21 cellular contexts compared by ENCODE assay signal in the genomic region with DNA sequence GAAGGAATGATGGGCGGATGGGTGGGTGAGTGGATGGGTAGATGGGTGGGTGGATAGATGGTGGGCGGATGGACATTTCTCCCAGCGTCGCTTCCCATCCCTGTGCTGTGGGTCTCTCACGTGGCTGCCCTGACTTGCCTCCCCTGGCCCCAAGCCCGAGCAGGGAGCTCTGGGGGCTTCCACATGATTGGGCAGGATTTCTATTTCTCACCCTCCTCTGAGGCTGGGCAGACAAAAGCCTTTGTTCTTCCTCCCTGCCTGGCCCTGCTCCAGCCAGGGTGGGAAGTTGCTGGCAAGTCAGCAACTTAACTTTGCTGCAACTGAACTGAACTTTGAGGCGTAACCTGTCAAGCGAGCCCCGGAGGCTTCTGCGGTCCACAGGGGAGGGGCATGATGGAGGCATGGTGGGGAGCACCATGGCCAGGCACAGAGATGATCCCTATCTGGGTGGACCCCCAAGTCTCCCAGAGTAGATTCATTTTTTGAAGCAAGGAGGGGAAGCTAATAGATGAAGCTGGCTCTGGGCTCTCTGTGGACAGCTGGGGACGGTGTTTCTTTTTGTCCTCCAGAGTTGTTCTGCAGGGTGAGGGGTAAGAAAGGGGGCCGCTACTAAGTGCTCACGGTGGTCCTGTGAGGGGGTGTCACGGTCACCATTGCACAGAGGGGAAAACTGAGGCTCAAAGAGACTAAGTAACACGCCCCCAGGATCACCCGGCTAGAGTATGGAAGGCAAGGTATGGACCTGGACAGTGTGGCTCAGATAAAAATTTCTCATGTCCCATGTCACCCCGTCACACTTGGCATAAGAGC.
DNase-seq lines count a peak whose midpoint lies in the region; ATAC-seq and TF ChIP-seq lines count a peak whose summit lies in the region.
"Had no signal": no experiment of that assay in that cellular context is flagged by ENCODE, and none has a peak within 500 bp of the region (broad histone marks: within the 10 kb centered on the region; RNA-seq: fewer than 3 reads in every experiment).

No MANE protein-coding gene starts in this region.

- H3K4me1 Mint-ChIP-seq in WTC11: peaks cover 11% of the 10 kb centered on the region

- no peak overlapping the region for H3K4me3 Mint-ChIP-seq in WTC11
- H3K4me3 Mint-ChIP-seq: activated T-cell treated with anti-CD3 and anti-CD28 coated beads, Interleukin-2, amount 50 U/mL, for 24 hours; IgD-negative memory B cell; neural crest cell had no signal

- POLR2A ChIA-PET in WTC11 (lab: Charles Lee): no interaction called here
- POLR2A ChIA-PET in HEK293T (lab: Yijun Ruan, JAX): no interaction called here

- no peaks in the 10 kb centered on the region; the same call in 1 of the 2 replicates for H3K9me3 Mint-ChIP-seq in WTC11
- H3K9me3 Mint-ChIP-seq: neural crest cell had no signal

- DNase-seq in GDM1 (lab: John Stamatoyannopoulos, UW) (peak; percentile 21), WTC11 (ENCODE audit: low spot score) (no peak), kidney glomerular epithelial cell (lab: John Stamatoyannopoulos, UW) (peak; percentile 27), retinal pigment epithelial cell (ENCODE audit: low read depth) (peak; percentile 88), occipital lobe (lab: John Stamatoyannopoulos, UW) (no peak), MV-4-11 (lab: John Stamatoyannopoulos, UW) (no peak), HEK293T (ENCODE audit: extremely low spot score) (no peak)
- DNase-seq: activated CD4-positive, alpha-beta T cell treated with anti-CD3 and anti-CD28 coated beads, Interleukin-2, amount 50 U/mL, for 4 hours; activated T-cell treated with anti-CD3 and anti-CD28 coated beads, Interleukin-2, amount 50 U/mL, for 24 hours; caudate nucleus; effector CD4-positive, alpha-beta T cell; mesendoderm; NCI-H82; Peyer's patch; stimulated activated CD4-positive, alpha-beta T cell treated with anti-CD3 and anti-CD28 coated beads, Interleukin-2, amount 100 ng/mL, for 48 hours; SW 1271 had no signal

- no peak for ATAC-seq in WTC11
- no peak for ATAC-seq in GM21619 (IDR thresholded peaks at IDR 0.05; ENCODE audit: unreplicated experiment)
- ATAC-seq: activated naive CD4-positive, alpha-beta T cell treated with anti-CD3 and anti-CD28 coated beads, Interleukin-2, amount 50 U/mL, for 72 hours; sciatic nerve had no signal

- CTCF ChIA-PET in WTC11 (lab: Charles Lee): interaction anchor here (0.5 kb wide), 1 partner anchor 463 kb away, joined by 4 read pairs; no protein-coding TSS in a partner anchor
- CTCF ChIA-PET in HEK293T (lab: Yijun Ruan, JAX): no interaction called here

- no peaks in the 10 kb centered on the region for H3K36me3 Mint-ChIP-seq in WTC11
- H3K36me3 Mint-ChIP-seq: activated naive CD4-positive, alpha-beta T cell treated with anti-CD3 and anti-CD28 coated beads, Interleukin-2, amount 50 U/mL, for 72 hours; IgD-negative memory B cell had no signal

- H3K4me3 ChIP-seq in retinal pigment epithelial cell (ENCODE audit: low read length): no peak overlapping the region
- H3K4me3 ChIP-seq: Peyer's patch had no signal

- no peak overlapping the region for H3K27ac Mint-ChIP-seq in WTC11
- H3K27ac Mint-ChIP-seq: activated naive CD4-positive, alpha-beta T cell treated with anti-CD3 and anti-CD28 coated beads, Interleukin-2, amount 50 U/mL, for 72 hours; activated T-cell treated with anti-CD3 and anti-CD28 coated beads, Interleukin-2, amount 50 U/mL, for 24 hours had no signal

- no peak for TF ChIP-seq CTCF in WTC11 (IDR thresholded peaks at IDR 0.05)
- TF ChIP-seq CTCF in retinal pigment epithelial cell (conservative IDR thresholded peaks at IDR 0.05; ENCODE audit: low read depth, low read length): no peak

- H3K27me3 Mint-ChIP-seq in WTC11 (ENCODE audit: low read depth): no peaks in the 10 kb centered on the region

TF ChIP-seq in WTC11, 78 proteins besides CTCF, POLR2A, EP300 and RAD21:
- TF ChIP-seq, protein P1, sequence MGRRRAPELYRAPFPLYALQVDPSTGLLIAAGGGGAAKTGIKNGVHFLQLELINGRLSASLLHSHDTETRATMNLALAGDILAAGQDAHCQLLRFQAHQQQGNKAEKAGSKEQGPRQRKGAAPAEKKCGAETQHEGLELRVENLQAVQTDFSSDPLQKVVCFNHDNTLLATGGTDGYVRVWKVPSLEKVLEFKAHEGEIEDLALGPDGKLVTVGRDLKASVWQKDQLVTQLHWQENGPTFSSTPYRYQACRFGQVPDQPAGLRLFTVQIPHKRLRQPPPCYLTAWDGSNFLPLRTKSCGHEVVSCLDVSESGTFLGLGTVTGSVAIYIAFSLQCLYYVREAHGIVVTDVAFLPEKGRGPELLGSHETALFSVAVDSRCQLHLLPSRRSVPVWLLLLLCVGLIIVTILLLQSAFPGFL (CRISPR knock-in tag; IDR thresholded peaks at IDR 0.05; ENCODE audit: borderline replicate concordance): no peak
- TF ChIP-seq GABPB1 (CRISPR knock-in tag; IDR thresholded peaks at IDR 0.05): 0 out of 2 replicates have a peak, but pooled peaks have one; percentile 10

TF ChIP-seq in HEK293T, 16 proteins besides CTCF, POLR2A, EP300 and RAD21:
- TF ChIP-seq SUZ12 (IDR thresholded peaks at IDR 0.05) (no peak), BHLHE40 (IDR thresholded peaks at IDR 0.05; ENCODE audit: borderline replicate concordance) (no peak), ARNT (IDR thresholded peaks at IDR 0.05) (no peak), FOXM1 (IDR thresholded peaks at IDR 0.05; ENCODE audit: borderline replicate concordance) (no peak), HDGF (IDR thresholded peaks at IDR 0.05; ENCODE audit: borderline replicate concordance) (no peak), FOXK2 (IDR thresholded peaks at IDR 0.05) (no peak)

Comparison
In these comparisons a context has a peak if more than half of its experiments do, and no peak if none do; other contexts are left out.
1. DNase-seq: peak in GDM1 (single experiment), kidney glomerular epithelial cell (single experiment) and retinal pigment epithelial cell (single experiment); none in WTC11 (single experiment), occipital lobe (single experiment), MV-4-11 (single experiment) and HEK293T (single experiment).